ENCODE assay signal across 16 cellular contexts in the genomic region with DNA sequence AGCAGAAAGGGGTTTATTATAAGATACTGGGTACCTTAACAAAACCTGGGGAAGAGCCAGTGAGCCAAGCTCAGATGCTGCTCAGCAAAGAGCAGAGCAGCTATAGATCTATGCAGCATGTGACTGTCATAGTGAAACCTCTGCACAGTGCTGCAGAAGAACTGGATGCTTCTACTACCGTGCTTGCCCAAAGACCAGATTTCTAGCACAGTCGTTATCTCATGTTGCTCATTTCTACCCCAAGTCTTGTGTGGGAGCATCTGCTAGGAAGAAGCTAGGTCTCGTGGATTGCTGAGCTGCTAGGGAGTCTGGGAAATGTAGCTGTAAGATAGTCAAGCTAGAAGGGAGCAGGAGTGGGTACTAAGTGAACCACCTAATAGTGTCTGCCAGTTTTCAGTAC. TPM values are rescaled to one million over a fixed set of nuclear protein-coding genes. Genes with fewer than 3 reads are reported as not detected.
A peak's percentile ranks its signal among the peaks of the same experiment; 100 is the strongest.
DNase-seq lines count a peak whose midpoint lies in the region; ATAC-seq and TF ChIP-seq lines count a peak whose summit lies in the region.
"Had no signal": no experiment of that assay in that cellular context is flagged by ENCODE, and none has a peak within 500 bp of the region (broad histone marks: within the 10 kb centered on the region; RNA-seq: fewer than 3 reads in every experiment).

No MANE protein-coding gene starts in this region.

- H3K36me3 ChIP-seq in esophagus squamous epithelium (peaks cover 0 to 98% (median 5%) of the 10 kb centered on the region in 3 donors), right lobe of liver (peaks cover 0 to 7% (median under 1%) of the 10 kb centered on the region in 4 donors)

- H3K4me1 Mint-ChIP-seq in activated T-helper 1 cell treated with anti-CD3 and anti-CD28 coated beads, Interleukin-12 subunit alpha, Interleukin-12 subunit beta, Interleukin-2, Interleukin-4 antibody, amounts not matched to agents 30 ng/mL and 10 ng/mL and 1 ng/mL, durations not matched to agents 14 hours and 24 hours and 36 hours (ENCODE audit: low read depth): peaks cover 46% of the 10 kb centered on the region
- peaks cover 0 to 4% of the 10 kb centered on the region in 2 donors for H3K4me1 Mint-ChIP-seq in natural killer cell
- H3K4me1 Mint-ChIP-seq: mesothelial cell of epicardium had no signal

- no peak overlapping the region for H3K27ac ChIP-seq in esophagus squamous epithelium
- no peak overlapping the region for H3K27ac ChIP-seq in right lobe of liver
- H3K27ac ChIP-seq: gastroesophageal sphincter had no signal

- H3K4me3 ChIP-seq in esophagus squamous epithelium (no peak overlapping the region), right lobe of liver (no peak overlapping the region)
- H3K4me3 ChIP-seq: gastroesophageal sphincter had no signal

- no peaks in the 10 kb centered on the region for H3K27me3 Mint-ChIP-seq in activated T-helper 1 cell treated with anti-CD3 and anti-CD28 coated beads, Interleukin-12 subunit alpha, Interleukin-12 subunit beta, Interleukin-2, Interleukin-4 antibody, amounts not matched to agents 30 ng/mL and 10 ng/mL and 1 ng/mL, durations not matched to agents 14 hours and 24 hours and 36 hours (ENCODE audit: insufficient read depth)
- H3K27me3 Mint-ChIP-seq in natural killer cell (ENCODE audit: low read depth in 2 of 2): no peaks in the 10 kb centered on the region

- H3K36me3 Mint-ChIP-seq in activated T-helper 1 cell treated with anti-CD3 and anti-CD28 coated beads, Interleukin-12 subunit alpha, Interleukin-12 subunit beta, Interleukin-2, Interleukin-4 antibody, amounts not matched to agents 30 ng/mL and 10 ng/mL and 1 ng/mL, durations not matched to agents 14 hours and 24 hours and 36 hours (ENCODE audit: low read depth): peaks cover 40% of the 10 kb centered on the region
- H3K36me3 Mint-ChIP-seq in natural killer cell: peaks cover 13% of the 10 kb centered on the region

- peak overlapping the region; percentile 85 for H3K27ac Mint-ChIP-seq in activated T-helper 1 cell treated with anti-CD3 and anti-CD28 coated beads, Interleukin-12 subunit alpha, Interleukin-12 subunit beta, Interleukin-2, Interleukin-4 antibody, amounts not matched to agents 30 ng/mL and 10 ng/mL and 1 ng/mL, durations not matched to agents 14 hours and 24 hours and 36 hours
- H3K27ac Mint-ChIP-seq in natural killer cell: peak overlapping the region; percentile 1 to 42
- H3K27ac Mint-ChIP-seq: mesothelial cell of epicardium had no signal

- TF ChIP-seq POLR2A in esophagus squamous epithelium (IDR thresholded peaks at IDR 0.05): no peak
- TF ChIP-seq POLR2A in right lobe of liver (IDR thresholded peaks at IDR 0.05): no peak

- no peak for ATAC-seq in natural killer cell
- no peak for ATAC-seq in GM19328 (IDR thresholded peaks at IDR 0.05; ENCODE audit: unreplicated experiment)
- ATAC-seq in right lobe of liver: no peak
- ATAC-seq: gastroesophageal sphincter had no signal

- 73 to 97% methylated on average over 3 of the region's 3 CpGs for WGBS in esophagus squamous epithelium, 2 donors
- 74% methylated on average over 3 of the region's 3 CpGs for whole genome bisulfite sequencing in right lobe of liver (ENCODE audit: insufficient coverage, low coverage, low lambda C conversion rate, missing lambda C conversion rate)

- H3K9me3 ChIP-seq in esophagus squamous epithelium (no peaks in the 10 kb centered on the region), right lobe of liver (no peaks in the 10 kb centered on the region)
- H3K9me3 ChIP-seq: gastroesophageal sphincter had no signal

- intact Hi-C loops in activated T-helper 1 cell treated with anti-CD3 and anti-CD28 coated beads, Interleukin-12 subunit alpha, Interleukin-12 subunit beta, Interleukin-2, Interleukin-4 antibody, amounts not matched to agents 30 ng/mL and 10 ng/mL and 1 ng/mL, durations not matched to agents 14 hours and 24 hours and 36 hours (cut with micrococcal nuclease): loop anchor here (1.0 to 5.0 kb wide), 4 partner anchors 20 to 259 kb away; no protein-coding TSS in a partner anchor
- intact Hi-C loops in natural killer cell (cut with micrococcal nuclease) (no loop called here), esophagus squamous epithelium (cut with DNase I) (no loop called here), right lobe of liver (cut with DNase I) (no loop called here)

- no peaks in the 10 kb centered on the region for H3K4me1 ChIP-seq in esophagus squamous epithelium
- H3K4me1 ChIP-seq in right lobe of liver: no peaks in the 10 kb centered on the region
- H3K4me1 ChIP-seq: gastroesophageal sphincter had no signal

- H3K27me3 ChIP-seq in esophagus squamous epithelium: no peaks in the 10 kb centered on the region
- H3K27me3 ChIP-seq in right lobe of liver: no peaks in the 10 kb centered on the region
- H3K27me3 ChIP-seq: gastroesophageal sphincter had no signal

- H3K9me3 Mint-ChIP-seq in activated T-helper 1 cell treated with anti-CD3 and anti-CD28 coated beads, Interleukin-12 subunit alpha, Interleukin-12 subunit beta, Interleukin-2, Interleukin-4 antibody, amounts not matched to agents 30 ng/mL and 10 ng/mL and 1 ng/mL, durations not matched to agents 14 hours and 24 hours and 36 hours: no peaks in the 10 kb centered on the region
- no peaks in the 10 kb centered on the region for H3K9me3 Mint-ChIP-seq in natural killer cell
- H3K9me3 Mint-ChIP-seq: mesothelial cell of epicardium had no signal

- H3K4me3 Mint-ChIP-seq in activated T-helper 1 cell treated with anti-CD3 and anti-CD28 coated beads, Interleukin-12 subunit alpha, Interleukin-12 subunit beta, Interleukin-2, Interleukin-4 antibody, amounts not matched to agents 30 ng/mL and 10 ng/mL and 1 ng/mL, durations not matched to agents 14 hours and 24 hours and 36 hours: peak overlapping the region; percentile 23
- H3K4me3 Mint-ChIP-seq in natural killer cell: no peak overlapping the region
- H3K4me3 Mint-ChIP-seq: mesothelial cell of epicardium had no signal

- no peak for TF ChIP-seq CTCF in natural killer cell (IDR thresholded peaks at IDR 0.05)
- TF ChIP-seq CTCF in esophagus squamous epithelium (IDR thresholded peaks at IDR 0.05): no peak
- TF ChIP-seq CTCF in right lobe of liver (IDR thresholded peaks at IDR 0.05): no peak

- peak; percentile 19 to 29 (median 23) for DNase-seq in stimulated activated CD4-positive, alpha-beta T cell treated with anti-CD3 and anti-CD28 coated beads, Interleukin-12 subunit alpha, Interleukin-12 subunit beta, amount 100 ng/mL, for 48 hours (ENCODE audit: low read depth in 2 of 3, low spot score in 1 of 3)
- no peak for DNase-seq in stimulated activated CD4-positive, alpha-beta T cell treated with anti-CD3 and anti-CD28 coated beads, Interleukin-4, amount 100 ng/mL, for 4 hours
- no peak for DNase-seq in activated T-helper 1 cell treated with anti-CD3 and anti-CD28 coated beads, Interleukin-12 subunit alpha, Interleukin-12 subunit beta, Interleukin-2, Interleukin-4 antibody, amounts not matched to agents 30 ng/mL and 10 ng/mL and 1 ng/mL, durations not matched to agents 14 hours and 24 hours and 36 hours (ENCODE audit: low spot score)
- DNase-seq in natural killer cell (no peak), esophagus squamous epithelium (lab: John Stamatoyannopoulos, UW) (no peak), right lobe of liver (no peak), SKM-1 (lab: John Stamatoyannopoulos, UW; ENCODE audit: unreplicated experiment) (no peak)
- DNase-seq: dermis blood vessel endothelial cell, left cardiac atrium, NCI-H1436 had no signal

RNA-seq across cellular contexts. Expression of gene GNRH2, which starts 31.7 kb away (rescaled TPM):
- total RNA-seq in activated T-helper 1 cell treated with anti-CD3 and anti-CD28 coated beads, Interleukin-12 subunit alpha, Interleukin-12 subunit beta, Interleukin-2, Interleukin-4 antibody, amounts not matched to agents 30 ng/mL and 10 ng/mL and 1 ng/mL, durations not matched to agents 14 hours and 24 hours and 36 hours: 2.1 and 2.3 TPM in 2 replicates
- total RNA-seq in natural killer cell (1 to 10 TPM in 1 of 3 donors, under 1 TPM in 2; 0.49 to 1.2 (median 0.68) TPM), esophagus squamous epithelium (not detected), right lobe of liver (under 1 TPM in 3 of 6 experiments, not detected in 3; 0.55 to 0.81 (median 0.66) TPM)
- total RNA-seq: dermis blood vessel endothelial cell, epithelial cell of proximal tubule, left cardiac atrium, renal cortical epithelial cell, temporal lobe had no signal

RNA-seq across cellular contexts. Expression of gene MRPS26, which starts 34.1 kb away (rescaled TPM):
- total RNA-seq in activated T-helper 1 cell treated with anti-CD3 and anti-CD28 coated beads, Interleukin-12 subunit alpha, Interleukin-12 subunit beta, Interleukin-2, Interleukin-4 antibody, amounts not matched to agents 30 ng/mL and 10 ng/mL and 1 ng/mL, durations not matched to agents 14 hours and 24 hours and 36 hours: 106 and 114 TPM in 2 replicates
- total RNA-seq in natural killer cell: 10 to 100 TPM; 17.5 to 21.3 (median 19.1) TPM
- total RNA-seq in esophagus squamous epithelium: 10 to 100 TPM; 39.5 to 60.7 (median 50.9) TPM
- 10 to 100 TPM; 27.8 to 59.1 (median 38.0) TPM for total RNA-seq in right lobe of liver

RNA-seq across cellular contexts. Expression of gene OXT, which starts 59.7 kb away (rescaled TPM):
- total RNA-seq in activated T-helper 1 cell treated with anti-CD3 and anti-CD28 coated beads, Interleukin-12 subunit alpha, Interleukin-12 subunit beta, Interleukin-2, Interleukin-4 antibody, amounts not matched to agents 30 ng/mL and 10 ng/mL and 1 ng/mL, durations not matched to agents 14 hours and 24 hours and 36 hours: not detected in 2 replicates
- total RNA-seq in natural killer cell: not detected
- total RNA-seq in esophagus squamous epithelium: not detected
- total RNA-seq in right lobe of liver: 10 to 100 TPM in 2 of 6 experiments, 1 to 10 TPM in 4; 1.8 to 41.2 (median 7.0) TPM
- total RNA-seq: dermis blood vessel endothelial cell, epithelial cell of proximal tubule, gastroesophageal sphincter, mesothelial cell of epicardium, renal cortical epithelial cell, temporal lobe had no signal

Comparison
In these comparisons a context has a peak if more than half of its experiments do, and no peak if none do; other contexts are left out.
1. DNase-seq: peak in stimulated activated CD4-positive, alpha-beta T cell treated with anti-CD3 and anti-CD28 coated beads, Interleukin-12 subunit alpha, Interleukin-12 subunit beta, amount 100 ng/mL, for 48 hours (3 of 3); none in stimulated activated CD4-positive, alpha-beta T cell treated with anti-CD3 and anti-CD28 coated beads, Interleukin-4, amount 100 ng/mL, for 4 hours (0 of 2), activated T-helper 1 cell treated with anti-CD3 and anti-CD28 coated beads, Interleukin-12 subunit alpha, Interleukin-12 subunit beta, Interleukin-2, Interleukin-4 antibody, amounts not matched to agents 30 ng/mL and 10 ng/mL and 1 ng/mL, durations not matched to agents 14 hours and 24 hours and 36 hours (single experiment), natural killer cell (single experiment), esophagus squamous epithelium (single experiment), right lobe of liver (0 of 3) and SKM-1 (single experiment).